In the genomic region with DNA sequence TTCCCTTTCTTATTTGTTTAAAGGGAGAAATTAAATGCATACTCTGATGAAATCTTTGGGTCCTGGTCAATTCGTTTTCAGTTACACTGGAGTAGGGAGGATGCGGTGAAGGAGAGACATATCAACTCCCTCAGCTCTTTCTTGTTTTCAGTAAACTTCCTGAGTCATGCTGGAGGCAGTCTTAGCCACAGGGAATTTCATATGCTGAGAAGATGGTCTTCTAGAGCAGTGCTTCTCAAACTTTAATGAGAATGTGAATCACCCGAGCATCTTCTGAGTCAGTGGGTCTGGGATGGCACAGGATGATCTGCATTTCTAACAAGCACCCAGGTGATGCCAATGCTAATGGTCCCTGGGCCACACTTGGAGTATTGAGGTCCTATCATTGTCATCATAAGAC, we compare ENCODE assay signal across 1 cellular context.
TF ChIP-seq lines count a peak whose summit lies in the region.

No MANE protein-coding gene starts in this region.

TF ChIP-seq in IMR-90, 13 proteins besides CTCF, POLR2A, EP300 and RAD21 (continued from another document):
- no peak for TF ChIP-seq RFX5 (IDR thresholded peaks at IDR 0.05; ENCODE audit: low read depth, low read length)
- TF ChIP-seq MAFK (IDR thresholded peaks at IDR 0.05; ENCODE audit: low read depth, low read length) = no peak
- TF ChIP-seq, protein P1, sequence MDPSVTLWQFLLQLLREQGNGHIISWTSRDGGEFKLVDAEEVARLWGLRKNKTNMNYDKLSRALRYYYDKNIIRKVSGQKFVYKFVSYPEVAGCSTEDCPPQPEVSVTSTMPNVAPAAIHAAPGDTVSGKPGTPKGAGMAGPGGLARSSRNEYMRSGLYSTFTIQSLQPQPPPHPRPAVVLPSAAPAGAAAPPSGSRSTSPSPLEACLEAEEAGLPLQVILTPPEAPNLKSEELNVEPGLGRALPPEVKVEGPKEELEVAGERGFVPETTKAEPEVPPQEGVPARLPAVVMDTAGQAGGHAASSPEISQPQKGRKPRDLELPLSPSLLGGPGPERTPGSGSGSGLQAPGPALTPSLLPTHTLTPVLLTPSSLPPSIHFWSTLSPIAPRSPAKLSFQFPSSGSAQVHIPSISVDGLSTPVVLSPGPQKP (IDR thresholded peaks at IDR 0.05; ENCODE audit: borderline replicate concordance, low read depth, low read length) = no peak
- no peak for TF ChIP-seq FOS (IDR thresholded peaks at IDR 0.05; ENCODE audit: low read depth, low read length)
- no peak for TF ChIP-seq NFE2L2 (IDR thresholded peaks at IDR 0.05; ENCODE audit: low read depth, low read length)
- no peak for TF ChIP-seq MXI1 (IDR thresholded peaks at IDR 0.05; ENCODE audit: borderline replicate concordance, low read depth, low read length)
- TF ChIP-seq, protein P2, sequence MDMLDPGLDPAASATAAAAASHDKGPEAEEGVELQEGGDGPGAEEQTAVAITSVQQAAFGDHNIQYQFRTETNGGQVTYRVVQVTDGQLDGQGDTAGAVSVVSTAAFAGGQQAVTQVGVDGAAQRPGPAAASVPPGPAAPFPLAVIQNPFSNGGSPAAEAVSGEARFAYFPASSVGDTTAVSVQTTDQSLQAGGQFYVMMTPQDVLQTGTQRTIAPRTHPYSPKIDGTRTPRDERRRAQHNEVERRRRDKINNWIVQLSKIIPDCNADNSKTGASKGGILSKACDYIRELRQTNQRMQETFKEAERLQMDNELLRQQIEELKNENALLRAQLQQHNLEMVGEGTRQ (IDR thresholded peaks at IDR 0.05; ENCODE audit: low read depth, low read length) = no peak
- TF ChIP-seq MAZ (IDR thresholded peaks at IDR 0.05; ENCODE audit: borderline replicate concordance, low read depth, low read length) = no peak
